ENCODE assay signal across 20 cellular contexts in genomic region chr21:41755934-41756773, GRCh38. TPM values are rescaled to one million over a fixed set of nuclear protein-coding genes. Genes with fewer than 3 reads are reported as not detected.
"Had no signal": no experiment of that assay in that cellular context is flagged by ENCODE, and none has a peak within 500 bp of the region (broad histone marks: within the 10 kb centered on the region; RNA-seq: fewer than 3 reads in every experiment).

No MANE protein-coding gene starts in this region.

- H3K4me1 ChIP-seq: gastrocnemius medialis had no signal

- H3K36me3 ChIP-seq: gastrocnemius medialis, heart left ventricle, spleen had no signal

- H3K9me3 ChIP-seq: gastrocnemius medialis, heart left ventricle, spleen, tibial artery had no signal

- ATAC-seq: activated CD4-positive, alpha-beta T cell treated with anti-CD3 and anti-CD28 coated beads for 36 hours; activated T-helper 17 cell treated with anti-CD3 and anti-CD28 coated beads, Interleukin-2, amount 50 U/mL, for 72 hours; esophagus mucosa; gastrocnemius medialis; heart left ventricle; left ventricle myocardium superior; natural killer cell; stimulated activated naive B cell treated with anti-CD40 and anti-IgM and Interleukin-4, amounts not matched to agents 10 μg/mL and 1 μg/mL and 100 μg/mL, for 72 hours had no signal

- H3K4me3 ChIP-seq: gastrocnemius medialis, heart left ventricle, spleen, tibial artery had no signal

- DNase-seq: activated CD4-positive, alpha-beta memory T cell treated with anti-CD3 and anti-CD28 coated beads for 36 hours; activated CD4-positive, alpha-beta T cell treated with anti-CD3 and anti-CD28 coated beads for 36 hours; activated naive CD4-positive, alpha-beta T cell; activated T-cell treated with anti-CD3 and anti-CD28 coated beads, Interleukin-2, amount 50 U/mL, for 1 hour; cortex of kidney; effector CD8-positive, alpha-beta T cell; gastrocnemius medialis; heart left ventricle; immature natural killer cell; left ventricle myocardium superior; natural killer cell; spleen; stimulated activated naive B cell treated with anti-CD40 and anti-IgM and Interleukin-4, amounts not matched to agents 10 μg/mL and 1 μg/mL and 100 μg/mL, for 72 hours; SW 1271 had no signal

- FAIRE-seq: urothelium cell line had no signal

- H3K27me3 ChIP-seq: tibial artery had no signal

- H3K27ac ChIP-seq: gastrocnemius medialis, heart left ventricle, spleen, tibial artery had no signal

RNA-seq across cellular contexts. Expression of gene RIPK4, which starts 10.7 kb away (rescaled TPM):
- total RNA-seq: mesenteric fat pad; spleen; T-helper 2 cell treated with Interferon-gamma antibody and Interleukin-4, amounts not matched to agents 100 ng/mL and 5 ng/mL, for 36 hours had no signal
- polyA plus RNA-seq: immature natural killer cell had no signal
